In the genomic region with DNA sequence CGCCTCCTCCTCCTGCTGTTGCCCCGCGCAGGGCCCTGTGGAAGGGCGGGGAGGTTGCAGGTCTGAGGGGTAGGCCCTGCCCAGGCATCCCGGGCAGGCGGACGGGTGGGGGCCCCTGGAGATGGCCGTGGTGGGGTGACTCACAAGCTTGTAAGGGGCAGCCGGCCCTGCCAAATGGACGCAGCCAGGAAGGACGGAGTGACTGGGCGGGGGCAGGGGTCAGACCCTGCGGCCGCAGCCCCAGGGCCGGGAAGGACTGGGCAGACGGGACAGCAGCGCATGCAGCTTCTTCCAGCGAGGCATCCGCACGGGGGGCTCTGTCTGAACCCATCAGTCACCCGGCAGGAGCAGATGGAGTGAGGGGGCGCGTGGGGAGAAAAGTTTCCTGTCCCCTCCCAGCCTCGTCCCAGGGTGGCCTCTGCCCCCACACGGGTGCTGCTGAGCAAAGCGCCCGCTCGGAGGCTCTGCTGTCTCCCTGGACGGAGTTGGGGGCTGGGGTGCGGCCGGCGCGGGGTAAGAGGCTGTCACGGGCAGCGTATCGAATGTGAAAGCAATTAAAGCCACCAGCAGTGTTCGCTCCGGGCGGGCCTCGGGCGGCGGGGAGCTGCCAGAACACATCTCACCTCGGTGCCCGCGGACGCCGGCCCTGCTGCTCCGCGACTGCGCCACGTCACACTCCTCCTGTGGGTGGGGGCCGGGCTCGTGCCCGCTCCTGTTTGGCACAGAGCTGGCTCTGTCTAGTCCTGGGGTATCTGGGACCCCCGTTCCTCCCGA, we compare ENCODE assay signal across 1 cellular context.
TF ChIP-seq lines count a peak whose summit lies in the region.

No MANE protein-coding gene starts in this region.

TF ChIP-seq in HepG2, 621 proteins besides CTCF, POLR2A, EP300 and RAD21:
- peak; percentile 67 for TF ChIP-seq RBM22 (optimal IDR thresholded peaks at IDR 0.05; ENCODE audit: low read length)
- TF ChIP-seq, protein P1, sequence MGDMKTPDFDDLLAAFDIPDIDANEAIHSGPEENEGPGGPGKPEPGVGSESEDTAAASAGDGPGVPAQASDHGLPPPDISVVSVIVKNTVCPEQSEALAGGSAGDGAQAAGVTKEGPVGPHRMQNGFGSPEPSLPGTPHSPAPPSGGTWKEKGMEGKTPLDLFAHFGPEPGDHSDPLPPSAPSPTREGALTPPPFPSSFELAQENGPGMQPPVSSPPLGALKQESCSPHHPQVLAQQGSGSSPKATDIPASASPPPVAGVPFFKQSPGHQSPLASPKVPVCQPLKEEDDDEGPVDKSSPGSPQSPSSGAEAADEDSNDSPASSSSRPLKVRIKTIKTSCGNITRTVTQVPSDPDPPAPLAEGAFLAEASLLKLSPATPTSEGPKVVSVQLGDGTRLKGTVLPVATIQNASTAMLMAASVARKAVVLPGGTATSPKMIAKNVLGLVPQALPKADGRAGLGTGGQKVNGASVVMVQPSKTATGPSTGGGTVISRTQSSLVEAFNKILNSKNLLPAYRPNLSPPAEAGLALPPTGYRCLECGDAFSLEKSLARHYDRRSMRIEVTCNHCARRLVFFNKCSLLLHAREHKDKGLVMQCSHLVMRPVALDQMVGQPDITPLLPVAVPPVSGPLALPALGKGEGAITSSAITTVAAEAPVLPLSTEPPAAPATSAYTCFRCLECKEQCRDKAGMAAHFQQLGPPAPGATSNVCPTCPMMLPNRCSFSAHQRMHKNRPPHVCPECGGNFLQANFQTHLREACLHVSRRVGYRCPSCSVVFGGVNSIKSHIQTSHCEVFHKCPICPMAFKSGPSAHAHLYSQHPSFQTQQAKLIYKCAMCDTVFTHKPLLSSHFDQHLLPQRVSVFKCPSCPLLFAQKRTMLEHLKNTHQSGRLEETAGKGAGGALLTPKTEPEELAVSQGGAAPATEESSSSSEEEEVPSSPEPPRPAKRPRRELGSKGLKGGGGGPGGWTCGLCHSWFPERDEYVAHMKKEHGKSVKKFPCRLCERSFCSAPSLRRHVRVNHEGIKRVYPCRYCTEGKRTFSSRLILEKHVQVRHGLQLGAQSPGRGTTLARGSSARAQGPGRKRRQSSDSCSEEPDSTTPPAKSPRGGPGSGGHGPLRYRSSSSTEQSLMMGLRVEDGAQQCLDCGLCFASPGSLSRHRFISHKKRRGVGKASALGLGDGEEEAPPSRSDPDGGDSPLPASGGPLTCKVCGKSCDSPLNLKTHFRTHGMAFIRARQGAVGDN (CRISPR knock-in tag; IDR thresholded peaks at IDR 0.05), result peak; percentile 42
- TF ChIP-seq, protein P2, sequence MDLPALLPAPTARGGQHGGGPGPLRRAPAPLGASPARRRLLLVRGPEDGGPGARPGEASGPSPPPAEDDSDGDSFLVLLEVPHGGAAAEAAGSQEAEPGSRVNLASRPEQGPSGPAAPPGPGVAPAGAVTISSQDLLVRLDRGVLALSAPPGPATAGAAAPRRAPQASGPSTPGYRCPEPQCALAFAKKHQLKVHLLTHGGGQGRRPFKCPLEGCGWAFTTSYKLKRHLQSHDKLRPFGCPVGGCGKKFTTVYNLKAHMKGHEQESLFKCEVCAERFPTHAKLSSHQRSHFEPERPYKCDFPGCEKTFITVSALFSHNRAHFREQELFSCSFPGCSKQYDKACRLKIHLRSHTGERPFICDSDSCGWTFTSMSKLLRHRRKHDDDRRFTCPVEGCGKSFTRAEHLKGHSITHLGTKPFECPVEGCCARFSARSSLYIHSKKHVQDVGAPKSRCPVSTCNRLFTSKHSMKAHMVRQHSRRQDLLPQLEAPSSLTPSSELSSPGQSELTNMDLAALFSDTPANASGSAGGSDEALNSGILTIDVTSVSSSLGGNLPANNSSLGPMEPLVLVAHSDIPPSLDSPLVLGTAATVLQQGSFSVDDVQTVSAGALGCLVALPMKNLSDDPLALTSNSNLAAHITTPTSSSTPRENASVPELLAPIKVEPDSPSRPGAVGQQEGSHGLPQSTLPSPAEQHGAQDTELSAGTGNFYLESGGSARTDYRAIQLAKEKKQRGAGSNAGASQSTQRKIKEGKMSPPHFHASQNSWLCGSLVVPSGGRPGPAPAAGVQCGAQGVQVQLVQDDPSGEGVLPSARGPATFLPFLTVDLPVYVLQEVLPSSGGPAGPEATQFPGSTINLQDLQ (CRISPR knock-in tag; IDR thresholded peaks at IDR 0.05), result no peak
- TF ChIP-seq GATAD1 (CRISPR knock-in tag; IDR thresholded peaks at IDR 0.05), result no peak
- TF ChIP-seq ZFYVE20 (CRISPR knock-in tag; IDR thresholded peaks at IDR 0.05; ENCODE audit: borderline replicate concordance, low read depth), result no peak
- TF ChIP-seq PRPF4 (IDR thresholded peaks at IDR 0.05; ENCODE audit: low read depth, low read length, poor library complexity, severe bottlenecking), result peak; percentile 33
- no peak for TF ChIP-seq U2AF2 (IDR thresholded peaks at IDR 0.05; ENCODE audit: low read depth, low read length)
- TF ChIP-seq, protein P3, sequence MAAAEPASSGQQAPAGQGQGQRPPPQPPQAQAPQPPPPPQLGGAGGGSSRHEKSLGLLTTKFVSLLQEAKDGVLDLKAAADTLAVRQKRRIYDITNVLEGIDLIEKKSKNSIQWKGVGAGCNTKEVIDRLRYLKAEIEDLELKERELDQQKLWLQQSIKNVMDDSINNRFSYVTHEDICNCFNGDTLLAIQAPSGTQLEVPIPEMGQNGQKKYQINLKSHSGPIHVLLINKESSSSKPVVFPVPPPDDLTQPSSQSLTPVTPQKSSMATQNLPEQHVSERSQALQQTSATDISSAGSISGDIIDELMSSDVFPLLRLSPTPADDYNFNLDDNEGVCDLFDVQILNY (CRISPR knock-in tag; conservative IDR thresholded peaks at IDR 0.05), result no peak
- TF ChIP-seq, protein P4, sequence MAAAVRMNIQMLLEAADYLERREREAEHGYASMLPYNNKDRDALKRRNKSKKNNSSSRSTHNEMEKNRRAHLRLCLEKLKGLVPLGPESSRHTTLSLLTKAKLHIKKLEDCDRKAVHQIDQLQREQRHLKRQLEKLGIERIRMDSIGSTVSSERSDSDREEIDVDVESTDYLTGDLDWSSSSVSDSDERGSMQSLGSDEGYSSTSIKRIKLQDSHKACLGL (CRISPR knock-in tag; IDR thresholded peaks at IDR 0.05), result no peak
- no peak for TF ChIP-seq SCMH1 (CRISPR knock-in tag; IDR thresholded peaks at IDR 0.05; ENCODE audit: borderline replicate concordance)
- TF ChIP-seq AGO2 (optimal IDR thresholded peaks at IDR 0.05; ENCODE audit: low read depth, low read length), result peak; percentile 92
- TF ChIP-seq, protein P5, sequence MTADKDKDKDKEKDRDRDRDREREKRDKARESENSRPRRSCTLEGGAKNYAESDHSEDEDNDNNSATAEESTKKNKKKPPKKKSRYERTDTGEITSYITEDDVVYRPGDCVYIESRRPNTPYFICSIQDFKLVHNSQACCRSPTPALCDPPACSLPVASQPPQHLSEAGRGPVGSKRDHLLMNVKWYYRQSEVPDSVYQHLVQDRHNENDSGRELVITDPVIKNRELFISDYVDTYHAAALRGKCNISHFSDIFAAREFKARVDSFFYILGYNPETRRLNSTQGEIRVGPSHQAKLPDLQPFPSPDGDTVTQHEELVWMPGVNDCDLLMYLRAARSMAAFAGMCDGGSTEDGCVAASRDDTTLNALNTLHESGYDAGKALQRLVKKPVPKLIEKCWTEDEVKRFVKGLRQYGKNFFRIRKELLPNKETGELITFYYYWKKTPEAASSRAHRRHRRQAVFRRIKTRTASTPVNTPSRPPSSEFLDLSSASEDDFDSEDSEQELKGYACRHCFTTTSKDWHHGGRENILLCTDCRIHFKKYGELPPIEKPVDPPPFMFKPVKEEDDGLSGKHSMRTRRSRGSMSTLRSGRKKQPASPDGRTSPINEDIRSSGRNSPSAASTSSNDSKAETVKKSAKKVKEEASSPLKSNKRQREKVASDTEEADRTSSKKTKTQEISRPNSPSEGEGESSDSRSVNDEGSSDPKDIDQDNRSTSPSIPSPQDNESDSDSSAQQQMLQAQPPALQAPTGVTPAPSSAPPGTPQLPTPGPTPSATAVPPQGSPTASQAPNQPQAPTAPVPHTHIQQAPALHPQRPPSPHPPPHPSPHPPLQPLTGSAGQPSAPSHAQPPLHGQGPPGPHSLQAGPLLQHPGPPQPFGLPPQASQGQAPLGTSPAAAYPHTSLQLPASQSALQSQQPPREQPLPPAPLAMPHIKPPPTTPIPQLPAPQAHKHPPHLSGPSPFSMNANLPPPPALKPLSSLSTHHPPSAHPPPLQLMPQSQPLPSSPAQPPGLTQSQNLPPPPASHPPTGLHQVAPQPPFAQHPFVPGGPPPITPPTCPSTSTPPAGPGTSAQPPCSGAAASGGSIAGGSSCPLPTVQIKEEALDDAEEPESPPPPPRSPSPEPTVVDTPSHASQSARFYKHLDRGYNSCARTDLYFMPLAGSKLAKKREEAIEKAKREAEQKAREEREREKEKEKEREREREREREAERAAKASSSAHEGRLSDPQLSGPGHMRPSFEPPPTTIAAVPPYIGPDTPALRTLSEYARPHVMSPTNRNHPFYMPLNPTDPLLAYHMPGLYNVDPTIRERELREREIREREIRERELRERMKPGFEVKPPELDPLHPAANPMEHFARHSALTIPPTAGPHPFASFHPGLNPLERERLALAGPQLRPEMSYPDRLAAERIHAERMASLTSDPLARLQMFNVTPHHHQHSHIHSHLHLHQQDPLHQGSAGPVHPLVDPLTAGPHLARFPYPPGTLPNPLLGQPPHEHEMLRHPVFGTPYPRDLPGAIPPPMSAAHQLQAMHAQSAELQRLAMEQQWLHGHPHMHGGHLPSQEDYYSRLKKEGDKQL (CRISPR knock-in tag; IDR thresholded peaks at IDR 0.05; ENCODE audit: low read depth), result no peak
- TF ChIP-seq MZF1 (CRISPR knock-in tag; IDR thresholded peaks at IDR 0.05; ENCODE audit: borderline replicate concordance), result no peak
- TF ChIP-seq SSRP1 (CRISPR knock-in tag; IDR thresholded peaks at IDR 0.05), result no peak
- no peak for TF ChIP-seq ZFAT (CRISPR knock-in tag; conservative IDR thresholded peaks at IDR 0.05)
- TF ChIP-seq, protein P6, sequence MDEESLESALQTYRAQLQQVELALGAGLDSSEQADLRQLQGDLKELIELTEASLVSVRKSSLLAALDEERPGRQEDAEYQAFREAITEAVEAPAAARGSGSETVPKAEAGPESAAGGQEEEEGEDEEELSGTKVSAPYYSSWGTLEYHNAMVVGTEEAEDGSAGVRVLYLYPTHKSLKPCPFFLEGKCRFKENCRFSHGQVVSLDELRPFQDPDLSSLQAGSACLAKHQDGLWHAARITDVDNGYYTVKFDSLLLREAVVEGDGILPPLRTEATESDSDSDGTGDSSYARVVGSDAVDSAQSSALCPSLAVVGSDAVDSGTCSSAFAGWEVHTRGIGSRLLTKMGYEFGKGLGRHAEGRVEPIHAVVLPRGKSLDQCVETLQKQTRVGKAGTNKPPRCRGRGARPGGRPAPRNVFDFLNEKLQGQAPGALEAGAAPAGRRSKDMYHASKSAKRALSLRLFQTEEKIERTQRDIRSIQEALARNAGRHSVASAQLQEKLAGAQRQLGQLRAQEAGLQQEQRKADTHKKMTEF (CRISPR knock-in tag; IDR thresholded peaks at IDR 0.05), result no peak
- peak; percentile 69 for TF ChIP-seq SRSF1 (optimal IDR thresholded peaks at IDR 0.05; ENCODE audit: low read depth, low read length)
- TF ChIP-seq RBFOX2 (IDR thresholded peaks at IDR 0.05; ENCODE audit: low read depth, low read length), result 0 out of 2 replicates have a peak, but pooled peaks have one; percentile 30
- peak; percentile 16; the same call in 1 of the 2 replicates for TF ChIP-seq ZNF652 (CRISPR knock-in tag; IDR thresholded peaks at IDR 0.05; ENCODE audit: borderline replicate concordance, low read depth)
- TF ChIP-seq ZNF850 (CRISPR knock-in tag; conservative IDR thresholded peaks at IDR 0.05), result peak; percentile 18; the same call in 1 of the 2 replicates
- peak; percentile 60 for TF ChIP-seq XRCC5 (optimal IDR thresholded peaks at IDR 0.05; ENCODE audit: low read length)
